In the genomic region with DNA sequence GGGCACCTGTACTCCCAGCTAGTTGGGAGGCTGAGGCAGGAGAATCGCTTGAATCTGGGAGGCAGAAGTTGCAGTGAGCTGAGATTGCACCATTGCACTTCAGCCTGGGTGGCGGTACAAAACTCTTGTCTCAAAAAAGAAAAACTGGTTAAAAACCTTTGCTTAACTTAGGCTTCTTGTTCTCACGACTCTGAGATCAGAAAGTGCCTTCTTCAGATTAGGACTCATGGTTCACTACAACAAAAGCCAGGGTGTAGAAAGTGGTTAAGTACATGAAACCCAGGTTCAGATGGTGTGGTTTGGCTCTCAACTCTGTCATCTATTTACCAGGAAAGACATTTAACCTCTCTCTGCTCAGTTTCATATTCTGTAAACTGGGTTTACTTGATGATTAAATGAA, we compare ENCODE assay signal across 30 cellular contexts.
DNase-seq lines count a peak whose midpoint lies in the region; ATAC-seq, FAIRE-seq and TF ChIP-seq lines count a peak whose summit lies in the region.
"Had no signal": no experiment of that assay in that cellular context is flagged by ENCODE, and none has a peak within 500 bp of the region (broad histone marks: within the 10 kb centered on the region; RNA-seq: fewer than 3 reads in every experiment).

No MANE protein-coding gene starts in this region.

- no peaks in the 10 kb centered on the region for H3K4me1 ChIP-seq in kidney (ENCODE audit: control insufficient read depth in 1 of 2, insufficient read depth in 1 of 2, low read depth in 1 of 2, low read length in 2 of 2)
- no peaks in the 10 kb centered on the region for H3K4me1 ChIP-seq in PC-9 (replicated peaks; ENCODE audit: insufficient read depth)
- H3K4me1 ChIP-seq in mucosa of descending colon (ENCODE audit: low read depth) = no peaks in the 10 kb centered on the region
- H3K4me1 ChIP-seq: esophagus squamous epithelium, heart right ventricle, parathyroid adenoma had no signal

- no peak for FAIRE-seq in kidney (lab: Jason Lieb, UNC)
- FAIRE-seq: H1, islet of Langerhans, urothelium cell line had no signal

- CTCF ChIA-PET in WTC11 (lab: Charles Lee) = no interaction called here
- CTCF ChIA-PET in PC-9 (lab: Charles Lee) = no interaction called here

- H3K79me2 ChIP-seq in PC-9 (ENCODE audit: low read depth) = no peaks in the 10 kb centered on the region
- H3K79me2 ChIP-seq: parathyroid adenoma had no signal

- H3K36me3 Mint-ChIP-seq in WTC11 = peaks cover 19% of the 10 kb centered on the region
- H3K36me3 Mint-ChIP-seq: CD14-positive monocyte had no signal

- POLR2A ChIA-PET in WTC11 (lab: Charles Lee) = no interaction called here
- POLR2A ChIA-PET in PC-9 (lab: Charles Lee; ENCODE audit: unreplicated experiment) = no interaction called here

- H3K27ac Mint-ChIP-seq in WTC11 = no peak overlapping the region
- H3K27ac Mint-ChIP-seq: CD14-positive monocyte had no signal

- intact Hi-C loops in kidney (cut with DNase I) = no loop called here
- intact Hi-C loops in PC-9 (cut with micrococcal nuclease; ENCODE audit: unreplicated experiment) = no loop called here
- intact Hi-C loops in mucosa of descending colon (cut with DNase I, micrococcal nuclease) = no loop called here

- ATAC-seq in GM18498 (IDR thresholded peaks at IDR 0.05; ENCODE audit: unreplicated experiment) (peak; percentile 99), GM19395 (IDR thresholded peaks at IDR 0.05; ENCODE audit: unreplicated experiment) (peak; percentile 98), GM21786 (IDR thresholded peaks at IDR 0.05; ENCODE audit: unreplicated experiment) (peak; percentile 53), HG03432 (IDR thresholded peaks at IDR 0.05; ENCODE audit: unreplicated experiment) (peak; percentile 92), WTC11 (no peak), mucosa of descending colon (no peak)
- ATAC-seq: heart right ventricle, Panc1 had no signal

- H3K4me2 ChIP-seq in PC-9 = no peak overlapping the region
- H3K4me2 ChIP-seq: KMS-11, SK-N-SH had no signal

- 0 out of 2 replicates have a peak, but pooled peaks cover 3% of the 10 kb centered on the region for H3K4me1 Mint-ChIP-seq in WTC11
- H3K4me1 Mint-ChIP-seq: CD14-positive monocyte; central memory CD8-positive, alpha-beta T cell had no signal

- no peaks in the 10 kb centered on the region for H3K27me3 ChIP-seq in PC-9 (ENCODE audit: insufficient read depth, low read depth)
- H3K27me3 ChIP-seq: esophagus squamous epithelium, heart right ventricle had no signal

- H3K4me3 ChIP-seq in kidney (ENCODE audit: low read length in 2 of 2) = no peak overlapping the region
- H3K4me3 ChIP-seq in PC-9 = no peak overlapping the region
- no peak overlapping the region for H3K4me3 ChIP-seq in mucosa of descending colon
- H3K4me3 ChIP-seq: esophagus squamous epithelium, heart right ventricle, lung had no signal

- H3K9me3 ChIP-seq in kidney (ENCODE audit: control insufficient read depth in 1 of 2, low read length in 2 of 2) (peaks cover 0 to 3% of the 10 kb centered on the region in 2 donors), PC-9 (ENCODE audit: insufficient read depth, low read depth) (no peaks in the 10 kb centered on the region), mucosa of descending colon (no peaks in the 10 kb centered on the region)
- H3K9me3 ChIP-seq: esophagus squamous epithelium, SK-N-SH had no signal

- BruUV-seq in PC-9 (replicated peaks; lab: Mats Ljungman, UMichigan) = no TSS peak

- H3K27me3 Mint-ChIP-seq in WTC11 (ENCODE audit: low read depth) = no peaks in the 10 kb centered on the region
- H3K27me3 Mint-ChIP-seq: central memory CD8-positive, alpha-beta T cell had no signal

- H3K27ac ChIP-seq in kidney (ENCODE audit: low read depth in 2 of 2, low read length in 2 of 2) = no peak overlapping the region
- no peak overlapping the region for H3K27ac ChIP-seq in PC-9
- H3K27ac ChIP-seq: esophagus squamous epithelium, heart right ventricle, KMS-11, parathyroid adenoma had no signal

- H3F3A ChIP-seq in PC-9 (ENCODE audit: insufficient read depth, low read depth) = no peaks in the 10 kb centered on the region

- no peak overlapping the region for H3K9ac ChIP-seq in kidney (ENCODE audit: low read length in 2 of 2)
- H3K9ac ChIP-seq: KMS-11, parathyroid adenoma, SK-N-SH had no signal

- no peaks in the 10 kb centered on the region for H3K36me3 ChIP-seq in kidney (ENCODE audit: control insufficient read depth in 1 of 2, insufficient read depth in 2 of 2, low read length in 2 of 2)
- no peaks in the 10 kb centered on the region for H3K36me3 ChIP-seq in PC-9 (ENCODE audit: low read depth)
- H3K36me3 ChIP-seq in mucosa of descending colon (ENCODE audit: low read depth) = no peaks in the 10 kb centered on the region
- H3K36me3 ChIP-seq: esophagus squamous epithelium, heart right ventricle had no signal

- TF ChIP-seq CTCF in kidney (IDR thresholded peaks at IDR 0.05; ENCODE audit: borderline replicate concordance, extremely low read depth, insufficient read depth) = no peak
- no peak for TF ChIP-seq CTCF in WTC11 (IDR thresholded peaks at IDR 0.05)
- TF ChIP-seq CTCF in PC-9 (conservative IDR thresholded peaks at IDR 0.05) = no peak
- no peak for TF ChIP-seq CTCF in mucosa of descending colon (IDR thresholded peaks at IDR 0.05)

- H2AFZ ChIP-seq in PC-9 = no peak overlapping the region
- H2AFZ ChIP-seq: parathyroid adenoma had no signal

- peaks cover 29% of the 10 kb centered on the region for H3K9me3 Mint-ChIP-seq in WTC11

- H4K20me1 ChIP-seq in PC-9 (ENCODE audit: insufficient read depth) = no peaks in the 10 kb centered on the region

- DNase-seq in kidney (no peak), WTC11 (ENCODE audit: low spot score) (no peak), PC-9 (no peak), mucosa of descending colon (no peak)
- DNase-seq: activated CD4-positive, CD25-positive, alpha-beta regulatory T cell treated with anti-CD3 and anti-CD28 coated beads, Interleukin-2, amount 50 U/mL, for 72 hours; activated gamma-delta T cell treated with Interleukin-2 at 50 U/mL for 16 hours; amniotic stem cell; DMS153; effector CD4-positive, alpha-beta T cell; esophagus squamous epithelium; heart right ventricle; NCI-H1092 treated with DMSO at 0.1 percent for 48 hours; NCI-H2107; NCI-H774; SK-N-SH; stimulated activated CD4-positive, alpha-beta T cell treated with anti-CD3 and anti-CD28 coated beads, Interleukin-4, amount 100 ng/mL, for 1 hour; T1000 had no signal

- no peak overlapping the region for H3K4me3 Mint-ChIP-seq in WTC11
- H3K4me3 Mint-ChIP-seq: CD14-positive monocyte; central memory CD8-positive, alpha-beta T cell had no signal

- H3K9me2 ChIP-seq in PC-9 (ENCODE audit: insufficient read depth) = 0 out of 2 replicates have a peak, but pooled peaks cover 4% of the 10 kb centered on the region
- H3K9me2 ChIP-seq: SK-N-SH had no signal

TF ChIP-seq in WTC11, 78 proteins besides CTCF, POLR2A, EP300 and RAD21:
- no peak for TF ChIP-seq NR3C1 (CRISPR knock-in tag; conservative IDR thresholded peaks at IDR 0.05; ENCODE audit: low read depth)
- no peak for TF ChIP-seq MXD4 (CRISPR knock-in tag; IDR thresholded peaks at IDR 0.05; ENCODE audit: borderline replicate concordance)
- no peak for TF ChIP-seq CREM (CRISPR knock-in tag; IDR thresholded peaks at IDR 0.05)
- TF ChIP-seq E2F4 (CRISPR knock-in tag; IDR thresholded peaks at IDR 0.05; ENCODE audit: borderline replicate concordance, low read depth) = no peak
- TF ChIP-seq MYBL2 (CRISPR knock-in tag; IDR thresholded peaks at IDR 0.05) = no peak
- no peak for TF ChIP-seq TEAD4 (CRISPR knock-in tag; IDR thresholded peaks at IDR 0.05)
- no peak for TF ChIP-seq ZNF232 (CRISPR knock-in tag; IDR thresholded peaks at IDR 0.05)
- TF ChIP-seq ZNF263 (CRISPR knock-in tag; IDR thresholded peaks at IDR 0.05; ENCODE audit: low read depth) = no peak
- TF ChIP-seq ZNF423 (CRISPR knock-in tag; IDR thresholded peaks at IDR 0.05) = no peak
- TF ChIP-seq ZBTB21 (CRISPR knock-in tag; IDR thresholded peaks at IDR 0.05; ENCODE audit: borderline replicate concordance) = no peak
- no peak for TF ChIP-seq ZNF219 (CRISPR knock-in tag; IDR thresholded peaks at IDR 0.05; ENCODE audit: borderline replicate concordance)
- TF ChIP-seq USF2 (CRISPR knock-in tag; IDR thresholded peaks at IDR 0.05) = no peak
- TF ChIP-seq, protein P1, sequence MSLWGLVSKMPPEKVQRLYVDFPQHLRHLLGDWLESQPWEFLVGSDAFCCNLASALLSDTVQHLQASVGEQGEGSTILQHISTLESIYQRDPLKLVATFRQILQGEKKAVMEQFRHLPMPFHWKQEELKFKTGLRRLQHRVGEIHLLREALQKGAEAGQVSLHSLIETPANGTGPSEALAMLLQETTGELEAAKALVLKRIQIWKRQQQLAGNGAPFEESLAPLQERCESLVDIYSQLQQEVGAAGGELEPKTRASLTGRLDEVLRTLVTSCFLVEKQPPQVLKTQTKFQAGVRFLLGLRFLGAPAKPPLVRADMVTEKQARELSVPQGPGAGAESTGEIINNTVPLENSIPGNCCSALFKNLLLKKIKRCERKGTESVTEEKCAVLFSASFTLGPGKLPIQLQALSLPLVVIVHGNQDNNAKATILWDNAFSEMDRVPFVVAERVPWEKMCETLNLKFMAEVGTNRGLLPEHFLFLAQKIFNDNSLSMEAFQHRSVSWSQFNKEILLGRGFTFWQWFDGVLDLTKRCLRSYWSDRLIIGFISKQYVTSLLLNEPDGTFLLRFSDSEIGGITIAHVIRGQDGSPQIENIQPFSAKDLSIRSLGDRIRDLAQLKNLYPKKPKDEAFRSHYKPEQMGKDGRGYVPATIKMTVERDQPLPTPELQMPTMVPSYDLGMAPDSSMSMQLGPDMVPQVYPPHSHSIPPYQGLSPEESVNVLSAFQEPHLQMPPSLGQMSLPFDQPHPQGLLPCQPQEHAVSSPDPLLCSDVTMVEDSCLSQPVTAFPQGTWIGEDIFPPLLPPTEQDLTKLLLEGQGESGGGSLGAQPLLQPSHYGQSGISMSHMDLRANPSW (CRISPR knock-in tag; conservative IDR thresholded peaks at IDR 0.05; ENCODE audit: low read depth) = no peak
- TF ChIP-seq EMX1 (CRISPR knock-in tag; IDR thresholded peaks at IDR 0.05) = no peak

Comparison
In these comparisons a context has a peak if more than half of its experiments do, and no peak if none do; other contexts are left out.
1. ATAC-seq: peak in GM18498 (single experiment), GM19395 (single experiment), GM21786 (single experiment) and HG03432 (single experiment); none in WTC11 (single experiment) and mucosa of descending colon (single experiment).